In the genomic region with DNA sequence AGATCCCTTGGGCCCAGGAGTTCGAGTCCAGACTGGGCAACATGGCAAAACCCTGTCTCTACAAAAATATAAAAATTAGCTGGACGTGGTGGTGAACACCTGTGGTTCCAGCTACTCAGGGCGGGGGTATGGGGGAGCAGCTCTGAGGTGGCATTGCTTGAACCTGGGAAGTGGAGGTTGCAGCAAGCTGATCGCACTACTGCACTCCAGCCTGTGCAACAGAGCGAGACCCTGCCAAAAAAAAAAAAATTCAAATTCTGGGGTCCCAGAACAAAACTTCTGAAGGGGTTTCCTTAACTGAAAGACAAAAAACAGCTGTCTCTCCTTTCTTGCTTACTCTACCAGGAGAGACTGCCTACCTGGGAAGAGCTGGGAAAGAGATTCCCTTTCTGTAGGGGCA, we compare ENCODE assay signal across 13 cellular contexts. TPM values are rescaled to one million over a fixed set of nuclear protein-coding genes. Genes with fewer than 3 reads are reported as not detected.
A peak's percentile ranks its signal among the peaks of the same experiment; 100 is the strongest.
DNase-seq lines count a peak whose midpoint lies in the region; ATAC-seq and TF ChIP-seq lines count a peak whose summit lies in the region.
"Had no signal": no experiment of that assay in that cellular context is flagged by ENCODE, and none has a peak within 500 bp of the region (broad histone marks: within the 10 kb centered on the region; RNA-seq: fewer than 3 reads in every experiment).

No MANE protein-coding gene starts in this region.

- H3K27me3 Mint-ChIP-seq in IgD-negative memory B cell: no peaks in the 10 kb centered on the region
- H3K27me3 Mint-ChIP-seq in natural killer cell treated with Interleukin-12 subunit alpha and Interleukin-12 subunit beta and Interleukin-15 and Interleukin-18, amount 100 ng/mL, for 72 hours: no peaks in the 10 kb centered on the region

- peak overlapping the region in 2 of 3 donors; percentile 39 to 70 for H3K27ac Mint-ChIP-seq in IgD-negative memory B cell
- no peak overlapping the region for H3K27ac Mint-ChIP-seq in natural killer cell treated with Interleukin-12 subunit alpha and Interleukin-12 subunit beta and Interleukin-15 and Interleukin-18, amount 100 ng/mL, for 72 hours

- DNase-seq in colonic mucosa (no peak), suprapubic skin (ENCODE audit: low spot score in 2 of 2) (no peak), putamen (ENCODE audit: low spot score) (no peak), NOMO-1 (lab: John Stamatoyannopoulos, UW; ENCODE audit: unreplicated experiment in 2 of 2) (no peak)
- no peak for DNase-seq in natural killer cell treated with Interleukin-12 subunit alpha and Interleukin-12 subunit beta and Interleukin-15 and Interleukin-18, amount 100 ng/mL, for 72 hours (ENCODE audit: low spot score)
- DNase-seq: activated CD8-positive, alpha-beta memory T cell treated with anti-CD3 and anti-CD28 coated beads for 24 hours; activated effector memory CD4-positive, alpha-beta T cell treated with Interleukin-2 at 50 U/mL for 16 hours; CD4-positive, alpha-beta memory T cell; NCI-H2081 treated with DMSO at 0.1 percent for 48 hours; posterior cingulate gyrus; stimulated activated CD4-positive, alpha-beta T cell treated with anti-CD3 and anti-CD28 coated beads, Interleukin-2, amount 100 ng/mL, for 48 hours had no signal

- no peak for ATAC-seq in natural killer cell treated with Interleukin-12 subunit alpha and Interleukin-12 subunit beta and Interleukin-15 and Interleukin-18, amount 100 ng/mL, for 72 hours

- no peak for TF ChIP-seq EP300 in suprapubic skin (IDR thresholded peaks at IDR 0.05)

- H3K36me3 Mint-ChIP-seq in IgD-negative memory B cell: peaks cover 3% of the 10 kb centered on the region
- no peaks in the 10 kb centered on the region for H3K36me3 Mint-ChIP-seq in natural killer cell treated with Interleukin-12 subunit alpha and Interleukin-12 subunit beta and Interleukin-15 and Interleukin-18, amount 100 ng/mL, for 72 hours
- H3K36me3 Mint-ChIP-seq: CD4-positive, alpha-beta memory T cell had no signal

- H3K4me3 ChIP-seq in colonic mucosa (no peak overlapping the region), muscle layer of duodenum (ENCODE audit: low read depth in 1 of 2, low read length in 2 of 2) (no peak overlapping the region), suprapubic skin (no peak overlapping the region)

- H3K27ac ChIP-seq in colonic mucosa (peak overlapping the region; percentile 41), muscle layer of duodenum (ENCODE audit: low read length) (peak overlapping the region; percentile 71), suprapubic skin (peak overlapping the region; percentile 78)

- TF ChIP-seq CTCF in colonic mucosa (IDR thresholded peaks at IDR 0.05) (no peak), suprapubic skin (IDR thresholded peaks at IDR 0.05) (no peak)

- H3K9ac ChIP-seq in colonic mucosa (ENCODE audit: low read depth in 2 of 2, low read length in 2 of 2): no peak overlapping the region

- H3K36me3 ChIP-seq in colonic mucosa (no peaks in the 10 kb centered on the region), muscle layer of duodenum (ENCODE audit: control insufficient read depth in 1 of 2, insufficient read depth in 2 of 2, low read length in 2 of 2) (no peaks in the 10 kb centered on the region), suprapubic skin (no peaks in the 10 kb centered on the region)

- intact Hi-C loops in colonic mucosa (cut with DNase I): no loop called here

- no peak for TF ChIP-seq POLR2A in suprapubic skin (IDR thresholded peaks at IDR 0.05)

- peaks cover 32 to 40% (median 33%) of the 10 kb centered on the region in 3 donors for H3K4me1 Mint-ChIP-seq in IgD-negative memory B cell
- peaks cover 0 to 6% of the 10 kb centered on the region in 2 donors for H3K4me1 Mint-ChIP-seq in natural killer cell treated with Interleukin-12 subunit alpha and Interleukin-12 subunit beta and Interleukin-15 and Interleukin-18, amount 100 ng/mL, for 72 hours (ENCODE audit: low read depth in 2 of 2)

- peak overlapping the region in 1 of 4 donors; percentile 49 for H3K4me3 Mint-ChIP-seq in IgD-negative memory B cell
- H3K4me3 Mint-ChIP-seq in natural killer cell treated with Interleukin-12 subunit alpha and Interleukin-12 subunit beta and Interleukin-15 and Interleukin-18, amount 100 ng/mL, for 72 hours: no peak overlapping the region
- H3K4me3 Mint-ChIP-seq: CD4-positive, alpha-beta memory T cell had no signal

- 90% methylated on average over 5 of the region's 5 CpGs for WGBS in suprapubic skin

- H3K27me3 ChIP-seq in colonic mucosa (no peaks in the 10 kb centered on the region), muscle layer of duodenum (ENCODE audit: low read depth, low read length) (no peaks in the 10 kb centered on the region), suprapubic skin (no peaks in the 10 kb centered on the region)

- H3K4me1 ChIP-seq in colonic mucosa: no peaks in the 10 kb centered on the region
- peaks cover 0 to 20% of the 10 kb centered on the region in 2 donors for H3K4me1 ChIP-seq in muscle layer of duodenum (ENCODE audit: control insufficient read depth in 1 of 2, insufficient read depth in 2 of 2, low read length in 2 of 2)
- H3K4me1 ChIP-seq in suprapubic skin: peaks cover 60% of the 10 kb centered on the region

- no peaks in the 10 kb centered on the region for H3K9me3 ChIP-seq in colonic mucosa
- H3K9me3 ChIP-seq in muscle layer of duodenum (ENCODE audit: control insufficient read depth in 1 of 2, low read length in 2 of 2): no peaks in the 10 kb centered on the region
- no peaks in the 10 kb centered on the region for H3K9me3 ChIP-seq in suprapubic skin

- no peaks in the 10 kb centered on the region for H3K9me3 Mint-ChIP-seq in IgD-negative memory B cell
- no peaks in the 10 kb centered on the region for H3K9me3 Mint-ChIP-seq in natural killer cell treated with Interleukin-12 subunit alpha and Interleukin-12 subunit beta and Interleukin-15 and Interleukin-18, amount 100 ng/mL, for 72 hours

RNA-seq across cellular contexts. Expression of gene DNMBP, which starts 27.0 kb away (rescaled TPM):
- 3.5 TPM for polyA plus RNA-seq in IgD-negative memory B cell
- 10 to 100 TPM; 38.4 to 53.5 TPM for total RNA-seq in colonic mucosa
- 10 to 100 TPM; 43.4 to 89.6 (median 52.3) TPM for total RNA-seq in suprapubic skin
- total RNA-seq in natural killer cell treated with Interleukin-12 subunit alpha and Interleukin-12 subunit beta and Interleukin-15 and Interleukin-18, amount 100 ng/mL, for 72 hours: 1 to 10 TPM; 4.1 to 4.3 TPM

Comparison
In these comparisons a context has a peak if more than half of its experiments do, and no peak if none do; other contexts are left out.
1. H3K27ac Mint-ChIP-seq: peak in IgD-negative memory B cell (2 of 3); none in natural killer cell treated with Interleukin-12 subunit alpha and Interleukin-12 subunit beta and Interleukin-15 and Interleukin-18, amount 100 ng/mL, for 72 hours (0 of 2).
2. RNA of gene DNMBP, which starts 27.0 kb away (total RNA-seq): 43.4 to 89.6 TPM in suprapubic skin and 38.4 to 53.5 TPM in colonic mucosa; 4.1 to 4.3 TPM in natural killer cell treated with Interleukin-12 subunit alpha and Interleukin-12 subunit beta and Interleukin-15 and Interleukin-18, amount 100 ng/mL, for 72 hours; every median in the first group is over 4 times any median in the second.
3. Peak in every context shown above with its lines, with median percentiles within 50 percentile points of each other: H3K27ac ChIP-seq.